ENCODE assay signal across 31 cellular contexts in genomic region chr6:28458577-28458976, GRCh38. TPM values are rescaled to one million over a fixed set of nuclear protein-coding genes. Genes with fewer than 3 reads are reported as not detected.
"Had no signal": no experiment of that assay in that cellular context is flagged by ENCODE, and none has a peak within 500 bp of the region (broad histone marks: within the 10 kb centered on the region; RNA-seq: fewer than 3 reads in every experiment).

No MANE protein-coding gene starts in this region.

- H3K36me3 ChIP-seq: ascending aorta, breast epithelium, cardiac muscle cell, colonic mucosa, esophagus muscularis mucosa, gastrocnemius medialis, heart left ventricle had no signal

- H3K4me1 ChIP-seq: ascending aorta, breast epithelium, colonic mucosa, esophagus muscularis mucosa, foreskin keratinocyte, gastrocnemius medialis, heart left ventricle had no signal

- ATAC-seq: activated naive CD4-positive, alpha-beta T cell treated with anti-CD3 and anti-CD28 coated beads, Interleukin-2, amount 50 U/mL, for 72 hours; activated T-cell treated with anti-CD3 and anti-CD28 coated beads, Interleukin-2, amount 50 U/mL, for 72 hours; foreskin keratinocyte; gastrocnemius medialis; heart left ventricle; T-helper 17 cell had no signal

- H3K27ac ChIP-seq: ascending aorta, breast epithelium, cardiac muscle cell, colonic mucosa, esophagus muscularis mucosa, foreskin keratinocyte, gastrocnemius medialis, heart left ventricle had no signal

- DNase-seq: activated CD4-positive, alpha-beta memory T cell treated with anti-CD3 and anti-CD28 coated beads, Interleukin-2, amount 10 ng/mL, durations not matched to agents 7 days and 5 days; activated CD4-positive, alpha-beta T cell treated with anti-CD3 and anti-CD28 coated beads for 4 hours; activated CD4-positive, alpha-beta T cell treated with anti-CD3 and anti-CD28 coated beads, Interleukin-2, amount 10 ng/mL, durations not matched to agents 7 days and 5 days; activated CD4-positive, alpha-beta T cell treated with anti-CD3 and anti-CD28 coated beads, Interleukin-2, amount 50 U/mL, for 4 hours; activated CD4-positive, CD25-positive, alpha-beta regulatory T cell; activated CD4-positive, CD25-positive, alpha-beta regulatory T cell treated with anti-CD3 and anti-CD28 coated beads, Interleukin-2, amount 50 U/mL, for 72 hours; activated CD8-positive, alpha-beta memory T cell treated with anti-CD3 and anti-CD28 coated beads, Interleukin-2, amount 50 U/mL, for 48 hours; activated gamma-delta T cell; activated naive CD4-positive, alpha-beta T cell; activated naive CD4-positive, alpha-beta T cell treated with anti-CD3 and anti-CD28 coated beads, Interleukin-2, amount 10 ng/mL, durations not matched to agents 7 days and 5 days; activated naive CD8-positive, alpha-beta T cell treated with anti-CD3 and anti-CD28 coated beads, Interleukin-2, amount 10 ng/mL, durations not matched to agents 7 days and 5 days; activated T-cell treated with anti-CD3 and anti-CD28 coated beads for 4 hours; activated T-cell treated with anti-CD3 and anti-CD28 coated beads, Interleukin-2, amount 50 U/mL, for 24 hours; activated T-cell treated with anti-CD3 and anti-CD28 coated beads, Interleukin-2, amount 50 U/mL, for 72 hours; central memory CD4-positive, alpha-beta T cell; cerebellar nuclear complex; colonic mucosa; effector CD8-positive, alpha-beta T cell; erythroblast; gastrocnemius medialis; glutamatergic neuron; heart left ventricle; T-helper 17 cell; T1000 had no signal

- H3K27me3 ChIP-seq: ascending aorta, colonic mucosa had no signal

- H3K4me3 ChIP-seq: ascending aorta, breast epithelium, cardiac muscle cell, colonic mucosa, esophagus muscularis mucosa, gastrocnemius medialis, heart left ventricle had no signal

- H3K9me3 ChIP-seq: ascending aorta, breast epithelium, colonic mucosa, esophagus muscularis mucosa, gastrocnemius medialis, heart left ventricle had no signal

RNA-seq across cellular contexts. Expression of gene ZSCAN23, which starts 15.3 kb away (rescaled TPM):
- total RNA-seq: ascending aorta had no signal
- polyA plus RNA-seq: foreskin keratinocyte had no signal

RNA-seq across cellular contexts. Expression of gene GPX6, which starts 57.0 kb away (rescaled TPM):
- total RNA-seq: activated CD4-positive, alpha-beta memory T cell treated with anti-CD3 and anti-CD28 coated beads, Interleukin-2, amount 10 ng/mL, durations not matched to agents 7 days and 5 days; activated CD4-positive, alpha-beta T cell treated with anti-CD3 and anti-CD28 coated beads, Interleukin-2, amount 10 ng/mL, durations not matched to agents 7 days and 5 days; activated naive CD4-positive, alpha-beta T cell treated with anti-CD3 and anti-CD28 coated beads, Interleukin-2, amount 50 U/mL, for 72 hours; activated naive CD8-positive, alpha-beta T cell treated with anti-CD3 and anti-CD28 coated beads, Interleukin-2, amount 10 ng/mL, durations not matched to agents 7 days and 5 days; activated T-cell treated with anti-CD3 and anti-CD28 coated beads, Interleukin-2, amount 50 U/mL, for 72 hours; ascending aorta; breast epithelium; cardiac muscle cell; colonic mucosa; dermis microvascular lymphatic vessel endothelial cell; esophagus muscularis mucosa; foreskin keratinocyte; gastrocnemius medialis; heart left ventricle; T-helper 17 cell had no signal
- polyA plus RNA-seq: cardiac muscle cell, foreskin keratinocyte, heart left ventricle had no signal
